In genomic region chr2:174718591-174718990, GRCh38 we compare ENCODE assay signal across 27 cellular contexts. TPM values are rescaled to one million over a fixed set of nuclear protein-coding genes. Genes with fewer than 3 reads are reported as not detected.
"Had no signal": no experiment of that assay in that cellular context is flagged by ENCODE, and none has a peak within 500 bp of the region (broad histone marks: within the 10 kb centered on the region; RNA-seq: fewer than 3 reads in every experiment).

No MANE protein-coding gene starts in this region.

- H3K4me3 ChIP-seq: heart left ventricle, left ventricle myocardium inferior, lung, ovary, right atrium auricular region, right lobe of liver, smooth muscle cell, stomach, testis, thyroid gland, transverse colon, upper lobe of right lung had no signal

- H3K27me3 Mint-ChIP-seq: progenitor cell of endocrine pancreas had no signal

- H3K4me1 ChIP-seq: heart left ventricle, left ventricle myocardium inferior, right atrium auricular region, right lobe of liver, stomach, testis, thyroid gland, transverse colon, upper lobe of right lung had no signal

- H3K4me2 ChIP-seq: smooth muscle cell had no signal

- H3K4me3 Mint-ChIP-seq: mesothelial cell of epicardium; naive B cell; stimulated activated memory B cell treated with anti-CD40 and anti-IgM and Interleukin-4, amounts not matched to agents 10 μg/mL and 1 μg/mL and 100 μg/mL, for 72 hours had no signal

- H3K27ac Mint-ChIP-seq: immature natural killer cell; mesothelial cell of epicardium; progenitor cell of endocrine pancreas; stimulated activated memory B cell treated with anti-CD40 and anti-IgM and Interleukin-4, amounts not matched to agents 10 μg/mL and 1 μg/mL and 100 μg/mL, for 72 hours had no signal

- H3K27ac ChIP-seq: heart left ventricle, left ventricle myocardium inferior, ovary, right atrium auricular region, right lobe of liver, stomach, testis, thyroid gland, transverse colon, upper lobe of right lung had no signal

- H3K9me3 ChIP-seq: ovary, right atrium auricular region, right lobe of liver, stomach, testis, thyroid gland, transverse colon, upper lobe of right lung had no signal

- ATAC-seq: heart left ventricle; right lobe of liver; stimulated activated memory B cell treated with anti-CD40 and anti-IgM and Interleukin-4, amounts not matched to agents 10 μg/mL and 1 μg/mL and 100 μg/mL, for 72 hours; stimulated activated naive CD8-positive, alpha-beta T cell treated with anti-CD3 and anti-CD28 coated beads, Interleukin-15, Interleukin-2, amounts not matched to agents 100 U/mL and 50 U/mL, for 24 hours; upper lobe of right lung had no signal

- H3K9me3 Mint-ChIP-seq: immature natural killer cell had no signal

- H3K36me3 ChIP-seq: heart left ventricle, left ventricle myocardium inferior, ovary, right atrium auricular region, right lobe of liver, stomach, thyroid gland, transverse colon, upper lobe of right lung had no signal

- H3K36me3 Mint-ChIP-seq: immature natural killer cell; mesothelial cell of epicardium; stimulated activated memory B cell treated with anti-CD40 and anti-IgM and Interleukin-4, amounts not matched to agents 10 μg/mL and 1 μg/mL and 100 μg/mL, for 72 hours had no signal

- DNase-seq: heart left ventricle; hypothalamus; immature natural killer cell; kidney; left ventricle myocardium inferior; mesendoderm; naive B cell; ovary; right lobe of liver; stimulated activated CD4-positive, alpha-beta T cell treated with anti-CD3 and anti-CD28 coated beads, Interleukin-1b, Interleukin-23, amount 100 ng/mL, for 48 hours; stimulated activated CD4-positive, alpha-beta T cell treated with anti-CD3 and anti-CD28 coated beads, Interleukin-2, amount 100 ng/mL, for 48 hours; stimulated activated CD4-positive, alpha-beta T cell treated with anti-CD3 and anti-CD28 coated beads, Interleukin-4, amount 100 ng/mL, for 4 hours; stimulated activated CD8-positive, alpha-beta memory T cell treated with anti-CD3 and anti-CD28 coated beads, Interleukin-4, amount 100 ng/mL, for 48 hours; stimulated activated naive CD8-positive, alpha-beta T cell treated with anti-CD3 and anti-CD28 coated beads, Interleukin-15, Interleukin-2, amounts not matched to agents 100 U/mL and 50 U/mL, for 24 hours; stomach; testis; thyroid gland; transverse colon; upper lobe of right lung had no signal

- H3K27me3 ChIP-seq: ovary, right atrium auricular region, right lobe of liver, stomach, testis, thyroid gland, transverse colon, upper lobe of right lung had no signal

- H3K4me1 Mint-ChIP-seq: mesothelial cell of epicardium, naive B cell had no signal

RNA-seq across cellular contexts. Expression of gene CHRNA1, which starts 45.7 kb away (rescaled TPM):
- total RNA-seq: kidney, lung, omental fat pad, progenitor cell of endocrine pancreas, stomach, thyroid gland had no signal
- polyA plus RNA-seq: immature natural killer cell, neural cell had no signal
